In the genomic region with DNA sequence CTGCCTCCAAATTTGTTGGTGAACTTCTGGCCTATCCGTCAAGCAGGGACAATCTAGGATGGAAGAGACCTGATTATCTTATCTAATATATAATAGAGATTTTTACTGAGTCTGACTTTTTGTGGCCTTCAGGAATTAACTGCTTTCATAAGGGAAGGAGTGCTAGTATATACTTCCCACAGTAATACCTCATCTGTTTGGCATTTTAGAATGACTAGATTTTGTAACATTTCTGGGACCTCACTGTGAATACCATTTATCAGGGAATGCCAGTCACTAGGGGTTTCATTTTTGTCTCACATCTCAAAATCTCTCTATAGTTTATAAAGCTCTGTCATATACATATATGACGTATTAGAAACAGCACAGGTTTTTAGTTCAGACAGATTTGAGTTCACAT, we compare ENCODE assay signal across 17 cellular contexts.
"Had no signal": no experiment of that assay in that cellular context is flagged by ENCODE, and none has a peak within 500 bp of the region (broad histone marks: within the 10 kb centered on the region; RNA-seq: fewer than 3 reads in every experiment).

No MANE protein-coding gene starts in this region.

- DNase-seq: activated CD4-positive, CD25-positive, alpha-beta regulatory T cell treated with anti-CD3 and anti-CD28 coated beads, Interleukin-2, amount 50 U/mL, for 72 hours; activated gamma-delta T cell; amniotic stem cell; body of pancreas; caudate nucleus; hippocampal formation; stimulated activated naive B cell treated with anti-CD40 and anti-IgM and Interleukin-4, amounts not matched to agents 10 μg/mL and 1 μg/mL and 100 μg/mL, for 72 hours; SW 1271; T-helper 2 cell had no signal

- H3K4me1 Mint-ChIP-seq: mesothelial cell of epicardium had no signal

- H3K36me3 Mint-ChIP-seq: activated naive CD4-positive, alpha-beta T cell treated with anti-CD3 and anti-CD28 coated beads, Interleukin-2, amount 50 U/mL, for 72 hours; mesothelial cell of epicardium; stimulated activated naive B cell treated with anti-CD40 and anti-IgM and Interleukin-4, amounts not matched to agents 10 μg/mL and 1 μg/mL and 100 μg/mL, for 72 hours had no signal

- H3K4me3 ChIP-seq: body of pancreas, lung had no signal

- ATAC-seq: activated naive CD4-positive, alpha-beta T cell treated with anti-CD3 and anti-CD28 coated beads, Interleukin-2, amount 50 U/mL, for 72 hours; body of pancreas; sciatic nerve; stimulated activated naive B cell treated with anti-CD40 and anti-IgM and Interleukin-4, amounts not matched to agents 10 μg/mL and 1 μg/mL and 100 μg/mL, for 72 hours had no signal

- FAIRE-seq: colon, keratinocyte had no signal

- H3K27me3 ChIP-seq: body of pancreas had no signal

- H3K9me3 Mint-ChIP-seq: activated naive CD4-positive, alpha-beta T cell treated with anti-CD3 and anti-CD28 coated beads, Interleukin-2, amount 50 U/mL, for 72 hours; mesothelial cell of epicardium; nephron; stimulated activated naive B cell treated with anti-CD40 and anti-IgM and Interleukin-4, amounts not matched to agents 10 μg/mL and 1 μg/mL and 100 μg/mL, for 72 hours had no signal

- H3K4me3 Mint-ChIP-seq: mesothelial cell of epicardium; nephron; stimulated activated naive B cell treated with anti-CD40 and anti-IgM and Interleukin-4, amounts not matched to agents 10 μg/mL and 1 μg/mL and 100 μg/mL, for 72 hours had no signal

- H3K4me1 ChIP-seq: body of pancreas had no signal

- H3K27ac Mint-ChIP-seq: activated naive CD4-positive, alpha-beta T cell treated with anti-CD3 and anti-CD28 coated beads, Interleukin-2, amount 50 U/mL, for 72 hours; mesothelial cell of epicardium; nephron; stimulated activated naive B cell treated with anti-CD40 and anti-IgM and Interleukin-4, amounts not matched to agents 10 μg/mL and 1 μg/mL and 100 μg/mL, for 72 hours had no signal

- H3K27ac ChIP-seq: body of pancreas, VCaP had no signal

- H3K9me3 ChIP-seq: body of pancreas had no signal
